In genomic region chr14:44803239-44803905, GRCh38 we compare ENCODE assay signal across 8 cellular contexts.
DNase-seq lines count a peak whose midpoint lies in the region; ATAC-seq, FAIRE-seq and TF ChIP-seq lines count a peak whose summit lies in the region.

No MANE protein-coding gene starts in this region.

- no peaks in the 10 kb centered on the region for H3K9me3 ChIP-seq in prostate gland

- H3K27me3 ChIP-seq in prostate gland (replicated peaks; ENCODE audit: insufficient read depth), result no peaks in the 10 kb centered on the region

- H3K36me3 ChIP-seq in prostate gland, result no peaks in the 10 kb centered on the region

- intact Hi-C loops in prostate gland (cut with DNase I), result no loop called here

- no peak for TF ChIP-seq POLR2A in prostate gland (IDR thresholded peaks at IDR 0.05)

- peak; percentile 50 for TF ChIP-seq CTCF in GM12864 (IDR thresholded peaks at IDR 0.05; ENCODE audit: low read depth, low read length, missing control alignments)
- TF ChIP-seq CTCF in fibroblast of villous mesenchyme (IDR thresholded peaks at IDR 0.05; ENCODE audit: insufficient read depth, low read depth, low read length), result peak; percentile 68
- TF ChIP-seq CTCF in prostate gland (IDR thresholded peaks at IDR 0.05), result peak; percentile 23 to 67 (median 61)

- no peaks in the 10 kb centered on the region for H3K4me1 ChIP-seq in prostate gland (replicated peaks)

- no peak overlapping the region for H3K27ac ChIP-seq in prostate gland

- FAIRE-seq in A204.1 (lab: Jason Lieb, UNC), result peak; percentile 97

- ATAC-seq in HG02571 (IDR thresholded peaks at IDR 0.05; ENCODE audit: unreplicated experiment), result peak; percentile 70

- H3K4me3 ChIP-seq in GM12864 (ENCODE audit: low read depth, low read length) (no peak overlapping the region), fibroblast of villous mesenchyme (ENCODE audit: low read depth, low read length) (no peak overlapping the region), prostate gland (no peak overlapping the region)

- WGBS in prostate gland, result 63% methylated on average over 1 of the region's 1 CpG

- DNase-seq in GM12864 (ENCODE audit: low read depth), result no peak
- peak; percentile 46 for DNase-seq in NCI-H1092 (lab: John Stamatoyannopoulos, UW)
- peak; percentile 56 for DNase-seq in SW480 (ENCODE audit: low spot score)
- peak; percentile 65 for DNase-seq in fibroblast of villous mesenchyme (ENCODE audit: low read depth)
- DNase-seq in prostate gland (ENCODE audit: low spot score), result no peak
- DNase-seq in GF-D8 (lab: John Stamatoyannopoulos, UW), result no peak

Comparison
In these comparisons a context has a peak if more than half of its experiments do, and no peak if none do; other contexts are left out.
1. DNase-seq: peak in NCI-H1092 (single experiment), SW480 (single experiment) and fibroblast of villous mesenchyme (single experiment); none in GM12864 (single experiment), prostate gland (single experiment) and GF-D8 (single experiment).
2. Peak in every context shown above with its lines, with median percentiles within 50 percentile points of each other: CTCF ChIP-seq.